In the genomic region with DNA sequence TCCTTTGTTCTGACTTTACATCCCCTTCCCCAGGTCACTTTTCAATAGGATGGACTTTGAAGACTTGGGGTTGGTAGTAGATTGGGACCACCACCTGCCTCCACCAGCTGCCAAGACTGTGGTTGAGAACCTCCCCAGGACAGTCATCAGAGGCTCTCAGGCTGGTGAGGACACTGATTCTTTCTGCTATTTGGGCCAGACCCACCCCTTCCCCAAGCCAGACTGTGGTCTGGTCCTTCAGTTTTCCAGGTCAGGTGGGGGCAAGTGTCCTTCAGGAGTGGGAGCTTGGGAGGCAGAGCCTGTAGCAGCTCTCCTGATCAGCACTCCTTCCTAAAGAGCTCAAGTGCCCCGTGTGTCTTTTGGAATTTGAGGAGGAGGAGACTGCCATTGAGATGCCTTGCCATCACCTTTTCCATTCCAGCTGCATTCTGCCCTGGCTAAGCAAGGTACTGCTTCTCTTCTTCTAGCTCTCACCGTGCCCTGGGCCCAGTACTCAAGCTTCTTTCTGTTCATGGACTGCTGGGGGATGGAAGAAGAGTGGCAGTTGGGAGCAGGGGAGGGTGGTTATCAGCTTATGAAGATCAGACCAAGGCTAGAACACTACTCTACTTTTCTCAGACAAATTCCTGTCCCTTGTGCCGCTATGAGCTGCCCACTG, we compare ENCODE assay signal across 1 cellular context.
TF ChIP-seq lines count a peak whose summit lies in the region.

No MANE protein-coding gene starts in this region.

TF ChIP-seq in GM23338, 12 proteins besides CTCF, POLR2A, EP300 and RAD21 (continued from another document):
- TF ChIP-seq, protein P1, sequence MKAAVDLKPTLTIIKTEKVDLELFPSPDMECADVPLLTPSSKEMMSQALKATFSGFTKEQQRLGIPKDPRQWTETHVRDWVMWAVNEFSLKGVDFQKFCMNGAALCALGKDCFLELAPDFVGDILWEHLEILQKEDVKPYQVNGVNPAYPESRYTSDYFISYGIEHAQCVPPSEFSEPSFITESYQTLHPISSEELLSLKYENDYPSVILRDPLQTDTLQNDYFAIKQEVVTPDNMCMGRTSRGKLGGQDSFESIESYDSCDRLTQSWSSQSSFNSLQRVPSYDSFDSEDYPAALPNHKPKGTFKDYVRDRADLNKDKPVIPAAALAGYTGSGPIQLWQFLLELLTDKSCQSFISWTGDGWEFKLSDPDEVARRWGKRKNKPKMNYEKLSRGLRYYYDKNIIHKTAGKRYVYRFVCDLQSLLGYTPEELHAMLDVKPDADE (IDR thresholded peaks at IDR 0.05): no peak
- TF ChIP-seq STAT1 (IDR thresholded peaks at IDR 0.05; ENCODE audit: unreplicated experiment): no peak
- TF ChIP-seq ZNF114 (CRISPR knock-in tag; IDR thresholded peaks at IDR 0.05): no peak
- TF ChIP-seq ZNF331 (CRISPR knock-in tag; IDR thresholded peaks at IDR 0.05; ENCODE audit: low read depth): no peak
- TF ChIP-seq REST (IDR thresholded peaks at IDR 0.05; ENCODE audit: unreplicated experiment): no peak
- TF ChIP-seq, protein P2, sequence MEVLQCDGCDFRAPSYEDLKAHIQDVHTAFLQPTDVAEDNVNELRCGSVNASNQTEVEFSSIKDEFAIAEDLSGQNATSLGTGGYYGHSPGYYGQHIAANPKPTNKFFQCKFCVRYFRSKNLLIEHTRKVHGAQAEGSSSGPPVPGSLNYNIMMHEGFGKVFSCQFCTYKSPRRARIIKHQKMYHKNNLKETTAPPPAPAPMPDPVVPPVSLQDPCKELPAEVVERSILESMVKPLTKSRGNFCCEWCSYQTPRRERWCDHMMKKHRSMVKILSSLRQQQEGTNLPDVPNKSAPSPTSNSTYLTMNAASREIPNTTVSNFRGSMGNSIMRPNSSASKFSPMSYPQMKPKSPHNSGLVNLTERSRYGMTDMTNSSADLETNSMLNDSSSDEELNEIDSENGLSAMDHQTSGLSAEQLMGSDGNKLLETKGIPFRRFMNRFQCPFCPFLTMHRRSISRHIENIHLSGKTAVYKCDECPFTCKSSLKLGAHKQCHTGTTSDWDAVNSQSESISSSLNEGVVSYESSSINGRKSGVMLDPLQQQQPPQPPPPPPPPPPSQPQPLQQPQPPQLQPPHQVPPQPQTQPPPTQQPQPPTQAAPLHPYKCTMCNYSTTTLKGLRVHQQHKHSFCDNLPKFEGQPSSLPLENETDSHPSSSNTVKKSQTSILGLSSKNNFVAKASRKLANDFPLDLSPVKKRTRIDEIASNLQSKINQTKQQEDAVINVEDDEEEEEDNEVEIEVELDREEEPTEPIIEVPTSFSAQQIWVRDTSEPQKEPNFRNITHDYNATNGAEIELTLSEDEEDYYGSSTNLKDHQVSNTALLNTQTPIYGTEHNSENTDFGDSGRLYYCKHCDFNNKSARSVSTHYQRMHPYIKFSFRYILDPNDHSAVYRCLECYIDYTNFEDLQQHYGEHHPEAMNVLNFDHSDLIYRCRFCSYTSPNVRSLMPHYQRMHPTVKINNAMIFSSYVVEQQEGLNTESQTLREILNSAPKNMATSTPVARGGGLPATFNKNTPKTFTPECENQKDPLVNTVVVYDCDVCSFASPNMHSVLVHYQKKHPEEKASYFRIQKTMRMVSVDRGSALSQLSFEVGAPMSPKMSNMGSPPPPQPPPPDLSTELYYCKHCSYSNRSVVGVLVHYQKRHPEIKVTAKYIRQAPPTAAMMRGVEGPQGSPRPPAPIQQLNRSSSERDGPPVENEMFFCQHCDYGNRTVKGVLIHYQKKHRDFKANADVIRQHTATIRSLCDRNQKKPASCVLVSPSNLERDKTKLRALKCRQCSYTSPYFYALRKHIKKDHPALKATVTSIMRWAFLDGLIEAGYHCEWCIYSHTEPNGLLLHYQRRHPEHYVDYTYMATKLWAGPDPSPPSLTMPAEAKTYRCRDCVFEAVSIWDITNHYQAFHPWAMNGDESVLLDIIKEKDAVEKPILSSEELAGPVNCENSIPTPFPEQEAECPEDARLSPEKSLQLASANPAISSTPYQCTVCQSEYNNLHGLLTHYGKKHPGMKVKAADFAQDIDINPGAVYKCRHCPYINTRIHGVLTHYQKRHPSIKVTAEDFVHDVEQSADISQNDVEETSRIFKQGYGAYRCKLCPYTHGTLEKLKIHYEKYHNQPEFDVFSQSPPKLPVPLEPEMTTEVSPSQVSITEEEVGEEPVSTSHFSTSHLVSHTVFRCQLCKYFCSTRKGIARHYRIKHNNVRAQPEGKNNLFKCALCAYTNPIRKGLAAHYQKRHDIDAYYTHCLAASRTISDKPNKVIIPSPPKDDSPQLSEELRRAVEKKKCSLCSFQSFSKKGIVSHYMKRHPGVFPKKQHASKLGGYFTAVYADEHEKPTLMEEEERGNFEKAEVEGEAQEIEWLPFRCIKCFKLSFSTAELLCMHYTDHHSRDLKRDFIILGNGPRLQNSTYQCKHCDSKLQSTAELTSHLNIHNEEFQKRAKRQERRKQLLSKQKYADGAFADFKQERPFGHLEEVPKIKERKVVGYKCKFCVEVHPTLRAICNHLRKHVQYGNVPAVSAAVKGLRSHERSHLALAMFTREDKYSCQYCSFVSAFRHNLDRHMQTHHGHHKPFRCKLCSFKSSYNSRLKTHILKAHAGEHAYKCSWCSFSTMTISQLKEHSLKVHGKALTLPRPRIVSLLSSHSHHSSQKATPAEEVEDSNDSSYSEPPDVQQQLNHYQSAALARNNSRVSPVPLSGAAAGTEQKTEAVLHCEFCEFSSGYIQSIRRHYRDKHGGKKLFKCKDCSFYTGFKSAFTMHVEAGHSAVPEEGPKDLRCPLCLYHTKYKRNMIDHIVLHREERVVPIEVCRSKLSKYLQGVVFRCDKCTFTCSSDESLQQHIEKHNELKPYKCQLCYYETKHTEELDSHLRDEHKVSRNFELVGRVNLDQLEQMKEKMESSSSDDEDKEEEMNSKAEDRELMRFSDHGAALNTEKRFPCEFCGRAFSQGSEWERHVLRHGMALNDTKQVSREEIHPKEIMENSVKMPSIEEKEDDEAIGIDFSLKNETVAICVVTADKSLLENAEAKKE (CRISPR knock-in tag; IDR thresholded peaks at IDR 0.05): no peak
